Comparison of ENCODE assay signal across 13 cellular contexts in genomic region chr14:91310620-91311283, GRCh38.
A peak's percentile ranks its signal among the peaks of the same experiment; 100 is the strongest.
DNase-seq lines count a peak whose midpoint lies in the region; ATAC-seq and TF ChIP-seq lines count a peak whose summit lies in the region.
"Had no signal": no experiment of that assay in that cellular context is flagged by ENCODE, and none has a peak within 500 bp of the region (broad histone marks: within the 10 kb centered on the region; RNA-seq: fewer than 3 reads in every experiment).

No MANE protein-coding gene starts in this region.

- H3K4me1 Mint-ChIP-seq in activated T-cell treated with anti-CD3 and anti-CD28 coated beads, Interleukin-2, amount 50 U/mL, for 72 hours (ENCODE audit: low read depth), result peaks cover 66% of the 10 kb centered on the region
- H3K4me1 Mint-ChIP-seq in MCF 10A (ENCODE audit: insufficient read depth, unreplicated experiment), result no peaks in the 10 kb centered on the region

- TF ChIP-seq CTCF in GM10248 (IDR thresholded peaks at IDR 0.05; ENCODE audit: control extremely low read depth, extremely low read depth, low read depth, missing control alignments) (no peak), MCF 10A (IDR thresholded peaks at IDR 0.05; ENCODE audit: unreplicated experiment) (no peak)

- POLR2A ChIA-PET in GM10248 (lab: Yijun Ruan, JAX), result no interaction called here
- POLR2A ChIA-PET in MCF 10A (lab: Yijun Ruan, JAX), result no interaction called here

- H3K36me3 Mint-ChIP-seq in activated T-cell treated with anti-CD3 and anti-CD28 coated beads, Interleukin-2, amount 50 U/mL, for 72 hours (ENCODE audit: insufficient read depth in 2 of 2), result peaks cover 25 to 49% of the 10 kb centered on the region in 2 donors
- H3K36me3 Mint-ChIP-seq in MCF 10A (ENCODE audit: insufficient read depth, unreplicated experiment), result peaks cover 14% of the 10 kb centered on the region

- ATAC-seq in activated T-cell treated with anti-CD3 and anti-CD28 coated beads, Interleukin-2, amount 50 U/mL, for 72 hours (replicated peaks in 1 of 2), result peak; percentile 67 to 79
- ATAC-seq in left colon (peak; percentile 2), GM18517 (IDR thresholded peaks at IDR 0.05; ENCODE audit: unreplicated experiment) (no peak)
- ATAC-seq: foreskin keratinocyte had no signal

- CTCF ChIA-PET in GM10248 (lab: Yijun Ruan, JAX) (interaction anchor here (3.9 kb wide), 1 partner anchor 13 kb away, joined by 23 read pairs; no protein-coding TSS in a partner anchor), MCF 10A (lab: Yijun Ruan, JAX) (no interaction called here)

- H3K4me3 Mint-ChIP-seq in activated T-cell treated with anti-CD3 and anti-CD28 coated beads, Interleukin-2, amount 50 U/mL, for 72 hours, result peak overlapping the region; percentile 68 to 73
- no peak overlapping the region for H3K4me3 Mint-ChIP-seq in MCF 10A (ENCODE audit: unreplicated experiment)
- H3K4me3 Mint-ChIP-seq: endodermal cell had no signal

- intact Hi-C loops in left colon (cut with DNase I, micrococcal nuclease) (no loop called here), MCF 10A (cut with micrococcal nuclease) (no loop called here)

- no peaks in the 10 kb centered on the region for H3K27me3 Mint-ChIP-seq in activated T-cell treated with anti-CD3 and anti-CD28 coated beads, Interleukin-2, amount 50 U/mL, for 72 hours (ENCODE audit: low read depth)
- no peaks in the 10 kb centered on the region for H3K27me3 Mint-ChIP-seq in MCF 10A (ENCODE audit: insufficient read depth, unreplicated experiment)

- no peaks in the 10 kb centered on the region for H3K9me3 Mint-ChIP-seq in activated T-cell treated with anti-CD3 and anti-CD28 coated beads, Interleukin-2, amount 50 U/mL, for 72 hours
- H3K9me3 Mint-ChIP-seq in MCF 10A (ENCODE audit: unreplicated experiment), result no peaks in the 10 kb centered on the region

- BruUV-seq in MCF 10A (replicated peaks; lab: Mats Ljungman, UMichigan), result no TSS peak

- peak; percentile 32 for DNase-seq in stimulated activated CD4-positive, alpha-beta T cell treated with anti-CD3 and anti-CD28 coated beads, Interleukin-4, amount 100 ng/mL, for 24 hours
- no peak for DNase-seq in stimulated activated CD4-positive, alpha-beta T cell treated with anti-CD3 and anti-CD28 coated beads, Interleukin-12 subunit alpha, Interleukin-12 subunit beta, amount 100 ng/mL, for 4 hours
- DNase-seq in activated T-cell treated with anti-CD3 and anti-CD28 coated beads, Interleukin-2, amount 50 U/mL, for 72 hours, result peak in 1 of 2 donors; percentile 62
- no peak for DNase-seq in left colon
- DNase-seq in GM10248 (ENCODE audit: extremely low spot score), result no peak
- DNase-seq in NCI-H1930 (lab: John Stamatoyannopoulos, UW), result no peak
- no peak for DNase-seq in MCF 10A (ENCODE audit: unreplicated experiment)
- DNase-seq: DMS153, endodermal cell, foreskin keratinocyte, ovary, SHP77 treated with DMSO at 0.1 percent for 48 hours had no signal

- peak overlapping the region; percentile 78 for H3K27ac Mint-ChIP-seq in activated T-cell treated with anti-CD3 and anti-CD28 coated beads, Interleukin-2, amount 50 U/mL, for 72 hours
- no peak overlapping the region for H3K27ac Mint-ChIP-seq in MCF 10A (ENCODE audit: low read depth, unreplicated experiment)
- H3K27ac Mint-ChIP-seq: endodermal cell had no signal
